ENCODE assay signal across 3 cellular contexts in genomic region chr12:111411187-111411764, GRCh38.
TF ChIP-seq lines count a peak whose summit lies in the region.

No MANE protein-coding gene starts in this region.

TF ChIP-seq in liver, 16 proteins besides CTCF, POLR2A, EP300 and RAD21:
- TF ChIP-seq REST (IDR thresholded peaks at IDR 0.05) (no peak), NR2F2 (IDR thresholded peaks at IDR 0.05) (no peak), SP1 (IDR thresholded peaks at IDR 0.05) (no peak), ATF3 (IDR thresholded peaks at IDR 0.05) (no peak), YY1 (IDR thresholded peaks at IDR 0.05) (no peak)

TF ChIP-seq in HepG2, 621 proteins besides CTCF, POLR2A, EP300 and RAD21:
- TF ChIP-seq ZNF232 (CRISPR knock-in tag; IDR thresholded peaks at IDR 0.05; ENCODE audit: borderline replicate concordance): no peak
- no peak for TF ChIP-seq ZHX1 (CRISPR knock-in tag; IDR thresholded peaks at IDR 0.05; ENCODE audit: low read depth)
- TF ChIP-seq ZNF460 (CRISPR knock-in tag; IDR thresholded peaks at IDR 0.05; ENCODE audit: borderline replicate concordance): no peak
- no peak for TF ChIP-seq SOX13 (IDR thresholded peaks at IDR 0.05)
- TF ChIP-seq SOX13 (CRISPR knock-in tag; conservative IDR thresholded peaks at IDR 0.05 in 1 of 2, IDR thresholded peaks at IDR 0.05 in 1 of 2): no peak
- TF ChIP-seq KDM6A (CRISPR knock-in tag; IDR thresholded peaks at IDR 0.05; ENCODE audit: low read depth): no peak
- TF ChIP-seq ZFP62 (CRISPR knock-in tag; IDR thresholded peaks at IDR 0.05): no peak
- no peak for TF ChIP-seq ZNF354B (CRISPR knock-in tag; IDR thresholded peaks at IDR 0.05)
- no peak for TF ChIP-seq ONECUT2 (CRISPR knock-in tag; IDR thresholded peaks at IDR 0.05)
- no peak for TF ChIP-seq SP140L (CRISPR knock-in tag; IDR thresholded peaks at IDR 0.05; ENCODE audit: borderline replicate concordance)
- TF ChIP-seq KLF13 (CRISPR knock-in tag; IDR thresholded peaks at IDR 0.05): no peak

TF ChIP-seq in GM12878, 131 proteins besides CTCF, POLR2A, EP300 and RAD21:
- TF ChIP-seq RELB (IDR thresholded peaks at IDR 0.05; ENCODE audit: low read depth) (peak; percentile 37; the same call in 1 of the 2 replicates), ZNF384 (IDR thresholded peaks at IDR 0.05; ENCODE audit: borderline replicate concordance, low read depth, low read length) (peak; percentile 65; the same call in 1 of the 2 replicates), MAX (IDR thresholded peaks at IDR 0.05; ENCODE audit: low read depth, low read length) (no peak), MLLT1 (IDR thresholded peaks at IDR 0.05) (peak; percentile 67; the same call in 1 of the 2 replicates), MXI1 (IDR thresholded peaks at IDR 0.05; ENCODE audit: low read depth, low read length) (0 out of 2 replicates have a peak, but pooled peaks have one; percentile 32)
